1 cellular context compared by ENCODE assay signal in the genomic region with DNA sequence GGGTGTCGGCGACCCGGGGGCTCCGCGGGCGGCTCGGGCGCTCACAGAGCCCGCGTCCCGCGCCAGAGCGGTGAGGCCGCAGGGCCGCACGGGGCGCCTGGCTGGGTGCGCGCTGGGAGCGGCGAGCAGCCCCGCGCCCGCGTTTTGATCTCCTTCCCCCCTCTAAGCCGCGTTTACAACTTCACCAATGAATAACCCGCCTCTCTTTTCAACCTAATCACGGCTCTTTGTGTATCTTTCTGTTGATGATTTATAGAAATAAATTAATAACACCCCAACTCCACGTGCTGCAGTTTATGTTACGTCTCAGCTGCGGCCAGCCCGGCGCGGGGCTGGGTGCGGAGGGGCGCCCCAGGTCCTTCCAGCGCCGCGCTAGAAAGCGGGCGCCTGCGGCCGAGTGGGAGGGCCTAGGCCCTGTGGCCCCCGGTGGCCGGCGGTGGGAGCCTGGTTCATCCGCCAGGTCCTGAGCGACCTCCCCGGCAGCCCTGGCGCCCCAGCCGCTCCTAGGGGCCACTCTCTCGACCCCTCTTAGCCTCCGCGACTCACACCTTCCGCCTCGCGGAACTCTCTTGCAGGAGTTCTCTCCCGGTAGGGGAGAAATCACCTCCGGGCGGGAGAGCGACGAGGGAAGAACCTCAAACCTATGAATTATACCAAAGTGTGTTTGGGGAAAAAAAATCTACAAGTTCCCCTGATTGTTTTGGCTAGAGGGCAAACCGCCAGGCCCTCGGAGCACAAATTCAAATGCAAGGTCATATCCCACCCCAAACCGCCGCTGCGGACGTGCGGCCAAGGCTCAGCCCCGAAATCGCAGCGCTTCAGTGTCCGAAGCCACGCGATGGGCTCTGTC.
TF ChIP-seq lines count a peak whose summit lies in the region.

No MANE protein-coding gene starts in this region.

TF ChIP-seq in HepG2, 621 proteins besides CTCF, POLR2A, EP300 and RAD21 (continued from another document and continues in another):
- TF ChIP-seq ZNF597 (CRISPR knock-in tag; IDR thresholded peaks at IDR 0.05) (no peak), ISL2 (CRISPR knock-in tag; IDR thresholded peaks at IDR 0.05) (no peak), AHR (CRISPR knock-in tag; IDR thresholded peaks at IDR 0.05) (peak; percentile 23; the same call in 1 of the 2 replicates), ZNF546 (CRISPR knock-in tag; conservative IDR thresholded peaks at IDR 0.05) (0 out of 2 replicates have a peak, but pooled peaks have one; percentile 64), ZNF841 (CRISPR knock-in tag; IDR thresholded peaks at IDR 0.05; ENCODE audit: borderline replicate concordance) (no peak), ZBTB21 (CRISPR knock-in tag; IDR thresholded peaks at IDR 0.05) (no peak), ZNF724P (CRISPR knock-in tag; IDR thresholded peaks at IDR 0.05; ENCODE audit: borderline replicate concordance) (0 out of 2 replicates have a peak, but pooled peaks have one; percentile 12), ZNF407 (CRISPR knock-in tag; IDR thresholded peaks at IDR 0.05; ENCODE audit: not compliant biosample characterization) (no peak), ASH2L (IDR thresholded peaks at IDR 0.05; ENCODE audit: insufficient read length, low read depth, low read length) (peak; percentile 67), ZNF543 (CRISPR knock-in tag; IDR thresholded peaks at IDR 0.05) (no peak; the same call in 1 of the 2 replicates), MATR3 (CRISPR knock-in tag; IDR thresholded peaks at IDR 0.05) (no peak), EEA1 (CRISPR knock-in tag; IDR thresholded peaks at IDR 0.05; ENCODE audit: borderline replicate concordance) (no peak), XRCC5 (optimal IDR thresholded peaks at IDR 0.05; ENCODE audit: low read length) (peak; percentile 41), ZBTB7A (CRISPR knock-in tag; IDR thresholded peaks at IDR 0.05) (0 out of 2 replicates have a peak, but pooled peaks have one; percentile 6), POLR2AphosphoS5 (IDR thresholded peaks at IDR 0.05; ENCODE audit: low read depth, low read length) (peak; percentile 90), CEBPB (IDR thresholded peaks at IDR 0.05; ENCODE audit: borderline replicate concordance, low read depth, low read length) (no peak), EHMT2 (IDR thresholded peaks at IDR 0.05; ENCODE audit: borderline replicate concordance, low read depth, low read length) (no peak), KDM1A (CRISPR knock-in tag; IDR thresholded peaks at IDR 0.05) (no peak), ZNF775 (CRISPR knock-in tag; IDR thresholded peaks at IDR 0.05; ENCODE audit: borderline replicate concordance) (no peak), SOX5 (CRISPR knock-in tag; IDR thresholded peaks at IDR 0.05; ENCODE audit: borderline replicate concordance) (no peak), ZFX (CRISPR knock-in tag; IDR thresholded peaks at IDR 0.05; ENCODE audit: low read depth) (peak; percentile 53), TARDBP (CRISPR knock-in tag; IDR thresholded peaks at IDR 0.05) (no peak), GATAD2A (CRISPR knock-in tag; IDR thresholded peaks at IDR 0.05) (no peak), ZNF772 (CRISPR knock-in tag; IDR thresholded peaks at IDR 0.05) (no peak), ETV5 (CRISPR knock-in tag; IDR thresholded peaks at IDR 0.05; ENCODE audit: borderline replicate concordance) (peak; percentile 7; the same call in 1 of the 2 replicates), MTA3 (CRISPR knock-in tag; IDR thresholded peaks at IDR 0.05) (no peak), ZSCAN9 (CRISPR knock-in tag; IDR thresholded peaks at IDR 0.05; ENCODE audit: borderline replicate concordance) (no peak), ZNF232 (CRISPR knock-in tag; IDR thresholded peaks at IDR 0.05; ENCODE audit: borderline replicate concordance) (peak; percentile 43; the same call in 1 of the 2 replicates), CENPBD1 (CRISPR knock-in tag; IDR thresholded peaks at IDR 0.05; ENCODE audit: borderline replicate concordance, low read depth) (no peak), EZH2 (conservative IDR thresholded peaks at IDR 0.05; ENCODE audit: low read depth, low read length) (no peak), TBL1XR1 (IDR thresholded peaks at IDR 0.05; ENCODE audit: borderline replicate concordance, low read length, partially characterized antibody) (no peak), SP140L (CRISPR knock-in tag; IDR thresholded peaks at IDR 0.05; ENCODE audit: borderline replicate concordance) (no peak), TOPORS (CRISPR knock-in tag; IDR thresholded peaks at IDR 0.05) (no peak), HOXA7 (CRISPR knock-in tag; IDR thresholded peaks at IDR 0.05) (no peak), ZNF615 (CRISPR knock-in tag; IDR thresholded peaks at IDR 0.05; ENCODE audit: borderline replicate concordance) (no peak), ZBTB20 (CRISPR knock-in tag; IDR thresholded peaks at IDR 0.05; ENCODE audit: borderline replicate concordance, low read depth) (0 out of 2 replicates have a peak, but pooled peaks have one; percentile 22), DNMT1 (CRISPR knock-in tag; IDR thresholded peaks at IDR 0.05) (no peak), ZNF33B (CRISPR knock-in tag; IDR thresholded peaks at IDR 0.05) (no peak), ZNF281 (CRISPR knock-in tag; IDR thresholded peaks at IDR 0.05; ENCODE audit: borderline replicate concordance) (no peak), MTF2 (CRISPR knock-in tag; IDR thresholded peaks at IDR 0.05; ENCODE audit: borderline replicate concordance) (no peak), TEAD3 (CRISPR knock-in tag; optimal IDR thresholded peaks at IDR 0.05; ENCODE audit: borderline replicate concordance) (no peak), ZBTB37 (CRISPR knock-in tag; IDR thresholded peaks at IDR 0.05) (no peak)
- TF ChIP-seq, protein P1, sequence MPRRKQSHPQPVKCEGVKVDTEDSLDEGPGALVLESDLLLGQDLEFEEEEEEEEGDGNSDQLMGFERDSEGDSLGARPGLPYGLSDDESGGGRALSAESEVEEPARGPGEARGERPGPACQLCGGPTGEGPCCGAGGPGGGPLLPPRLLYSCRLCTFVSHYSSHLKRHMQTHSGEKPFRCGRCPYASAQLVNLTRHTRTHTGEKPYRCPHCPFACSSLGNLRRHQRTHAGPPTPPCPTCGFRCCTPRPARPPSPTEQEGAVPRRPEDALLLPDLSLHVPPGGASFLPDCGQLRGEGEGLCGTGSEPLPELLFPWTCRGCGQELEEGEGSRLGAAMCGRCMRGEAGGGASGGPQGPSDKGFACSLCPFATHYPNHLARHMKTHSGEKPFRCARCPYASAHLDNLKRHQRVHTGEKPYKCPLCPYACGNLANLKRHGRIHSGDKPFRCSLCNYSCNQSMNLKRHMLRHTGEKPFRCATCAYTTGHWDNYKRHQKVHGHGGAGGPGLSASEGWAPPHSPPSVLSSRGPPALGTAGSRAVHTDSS (CRISPR knock-in tag; conservative IDR thresholded peaks at IDR 0.05), result no peak
- TF ChIP-seq, protein P2, sequence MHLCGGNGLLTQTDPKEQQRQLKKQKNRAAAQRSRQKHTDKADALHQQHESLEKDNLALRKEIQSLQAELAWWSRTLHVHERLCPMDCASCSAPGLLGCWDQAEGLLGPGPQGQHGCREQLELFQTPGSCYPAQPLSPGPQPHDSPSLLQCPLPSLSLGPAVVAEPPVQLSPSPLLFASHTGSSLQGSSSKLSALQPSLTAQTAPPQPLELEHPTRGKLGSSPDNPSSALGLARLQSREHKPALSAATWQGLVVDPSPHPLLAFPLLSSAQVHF (CRISPR knock-in tag; IDR thresholded peaks at IDR 0.05), result no peak
